Comparison of ENCODE assay signal across 1 cellular context in the genomic region with DNA sequence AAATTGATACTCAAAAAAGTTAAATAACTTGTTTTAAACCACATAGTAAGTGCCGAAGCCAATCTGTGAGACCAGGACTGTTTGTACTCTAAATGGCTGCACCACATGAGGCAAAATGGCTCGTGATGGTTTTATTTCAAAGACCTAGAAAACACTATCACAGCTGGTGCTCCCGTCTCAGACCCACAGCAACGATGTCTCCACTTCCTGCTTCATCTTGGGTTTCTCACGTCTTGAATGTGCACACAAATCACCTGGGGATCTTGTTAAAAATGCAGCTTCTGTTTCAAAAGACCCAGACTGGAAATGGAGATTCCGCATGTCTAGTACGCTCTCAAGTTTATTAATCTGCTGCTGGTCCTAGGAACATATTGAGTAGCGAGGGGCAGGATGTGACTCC.
TF ChIP-seq lines count a peak whose summit lies in the region.

No MANE protein-coding gene starts in this region.

TF ChIP-seq in GM23338, 12 proteins besides CTCF, POLR2A, EP300 and RAD21 (continued from another document):
- TF ChIP-seq, protein P1, sequence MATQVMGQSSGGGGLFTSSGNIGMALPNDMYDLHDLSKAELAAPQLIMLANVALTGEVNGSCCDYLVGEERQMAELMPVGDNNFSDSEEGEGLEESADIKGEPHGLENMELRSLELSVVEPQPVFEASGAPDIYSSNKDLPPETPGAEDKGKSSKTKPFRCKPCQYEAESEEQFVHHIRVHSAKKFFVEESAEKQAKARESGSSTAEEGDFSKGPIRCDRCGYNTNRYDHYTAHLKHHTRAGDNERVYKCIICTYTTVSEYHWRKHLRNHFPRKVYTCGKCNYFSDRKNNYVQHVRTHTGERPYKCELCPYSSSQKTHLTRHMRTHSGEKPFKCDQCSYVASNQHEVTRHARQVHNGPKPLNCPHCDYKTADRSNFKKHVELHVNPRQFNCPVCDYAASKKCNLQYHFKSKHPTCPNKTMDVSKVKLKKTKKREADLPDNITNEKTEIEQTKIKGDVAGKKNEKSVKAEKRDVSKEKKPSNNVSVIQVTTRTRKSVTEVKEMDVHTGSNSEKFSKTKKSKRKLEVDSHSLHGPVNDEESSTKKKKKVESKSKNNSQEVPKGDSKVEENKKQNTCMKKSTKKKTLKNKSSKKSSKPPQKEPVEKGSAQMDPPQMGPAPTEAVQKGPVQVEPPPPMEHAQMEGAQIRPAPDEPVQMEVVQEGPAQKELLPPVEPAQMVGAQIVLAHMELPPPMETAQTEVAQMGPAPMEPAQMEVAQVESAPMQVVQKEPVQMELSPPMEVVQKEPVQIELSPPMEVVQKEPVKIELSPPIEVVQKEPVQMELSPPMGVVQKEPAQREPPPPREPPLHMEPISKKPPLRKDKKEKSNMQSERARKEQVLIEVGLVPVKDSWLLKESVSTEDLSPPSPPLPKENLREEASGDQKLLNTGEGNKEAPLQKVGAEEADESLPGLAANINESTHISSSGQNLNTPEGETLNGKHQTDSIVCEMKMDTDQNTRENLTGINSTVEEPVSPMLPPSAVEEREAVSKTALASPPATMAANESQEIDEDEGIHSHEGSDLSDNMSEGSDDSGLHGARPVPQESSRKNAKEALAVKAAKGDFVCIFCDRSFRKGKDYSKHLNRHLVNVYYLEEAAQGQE (IDR thresholded peaks at IDR 0.05; ENCODE audit: unreplicated experiment): no peak
- TF ChIP-seq POLR2AphosphoS5 (IDR thresholded peaks at IDR 0.05; ENCODE audit: low read depth): no peak
- TF ChIP-seq EZH2 (IDR thresholded peaks at IDR 0.05; ENCODE audit: low read depth, unreplicated experiment): no peak
- no peak for TF ChIP-seq STAT1 (IDR thresholded peaks at IDR 0.05; ENCODE audit: unreplicated experiment)
- no peak for TF ChIP-seq ZNF114 (CRISPR knock-in tag; IDR thresholded peaks at IDR 0.05)
